11 cellular contexts compared by ENCODE assay signal in genomic region chr22:32870474-32870873, GRCh38.
"Had no signal": no experiment of that assay in that cellular context is flagged by ENCODE, and none has a peak within 500 bp of the region (broad histone marks: within the 10 kb centered on the region; RNA-seq: fewer than 3 reads in every experiment).

No MANE protein-coding gene starts in this region.

- H3K4me3 ChIP-seq: GM23248, GM23338, HAP-1 had no signal

- H3K4me2 ChIP-seq: GM23338 had no signal

- DNase-seq: GOT3, H7, H9, HCEC 1CT, HFFc6 had no signal

- H3K9me3 ChIP-seq: HAP-1 had no signal

- H2AFZ ChIP-seq: GM23248, GM23338 had no signal

- H3K27ac ChIP-seq: GM23248 had no signal

- ATAC-seq: GM23338, HCT116 had no signal

- H3K4me1 ChIP-seq: HAP-1 had no signal

- H3K9ac ChIP-seq: GM23248 had no signal

- H3K36me3 ChIP-seq: HAP-1 had no signal

- FAIRE-seq: H1, H54 had no signal
